Comparison of ENCODE assay signal across 8 cellular contexts in genomic region chr22:44735518-44736428, GRCh38. TPM values are rescaled to one million over a fixed set of nuclear protein-coding genes. Genes with fewer than 3 reads are reported as not detected.
A peak's percentile ranks its signal among the peaks of the same experiment; 100 is the strongest.
DNase-seq lines count a peak whose midpoint lies in the region; ATAC-seq lines count a peak whose summit lies in the region.

No MANE protein-coding gene starts in this region.

- H3K18ac ChIP-seq in mesenchymal stem cell (ENCODE audit: low read depth in 1 of 2, low read length in 2 of 2): no peak overlapping the region

- H3K4me3 ChIP-seq in mesenchymal stem cell (ENCODE audit: insufficient read depth in 1 of 2, low read depth in 1 of 2, low read length in 2 of 2): no peak overlapping the region

- peaks cover 5 to 23% of the 10 kb centered on the region in 2 experiments for H3K36me3 ChIP-seq in mesenchymal stem cell (ENCODE audit: control insufficient read depth in 1 of 2, insufficient read depth in 2 of 2, low read depth in 1 of 2, low read length in 2 of 2)

- peaks cover 33% of the 10 kb centered on the region for H3K4me1 ChIP-seq in mesenchymal stem cell (ENCODE audit: control insufficient read depth, insufficient read depth, low read depth, low read length)

- no peak overlapping the region for H3K27ac ChIP-seq in mesenchymal stem cell (ENCODE audit: low read length, poor library complexity, severe bottlenecking)

- H3K79me1 ChIP-seq in mesenchymal stem cell (replicated peaks; ENCODE audit: low read length, poor library complexity, severe bottlenecking): peaks cover 3% of the 10 kb centered on the region

- 36% methylated on average over 28 of the region's 28 CpGs for WGBS in mesenchymal stem cell

- DNase-seq in NCI-H345 (lab: John Stamatoyannopoulos, UW): peak; percentile 30
- DNase-seq in NCI-H345 treated with DMSO at 0.1 percent for 48 hours (lab: John Stamatoyannopoulos, UW; ENCODE audit: unreplicated experiment): no peak
- peak; percentile 63 for DNase-seq in NCI-H69 (lab: John Stamatoyannopoulos, UW)
- peak; percentile 54 to 79 for DNase-seq in activated CD8-positive, alpha-beta memory T cell treated with anti-CD3 and anti-CD28 coated beads for 1 hour (ENCODE audit: extremely low read depth in 1 of 2, low read depth in 1 of 2)
- peak; percentile 83 for DNase-seq in effector CD4-positive, alpha-beta T cell
- DNase-seq in mesenchymal stem cell: peak; percentile 41
- peak; percentile 81 to 82 for DNase-seq in stimulated activated CD8-positive, alpha-beta memory T cell treated with anti-CD3 and anti-CD28 coated beads, Interleukin-2, amount 100 ng/mL, for 48 hours (ENCODE audit: low read depth in 2 of 2)

- H2BK120ac ChIP-seq in mesenchymal stem cell (ENCODE audit: low read depth, low read length): no peak overlapping the region

- no peak overlapping the region for H4K8ac ChIP-seq in mesenchymal stem cell (ENCODE audit: low read length)

- no peak overlapping the region for H2BK12ac ChIP-seq in mesenchymal stem cell (ENCODE audit: low read length in 2 of 2)

- H3K4ac ChIP-seq in mesenchymal stem cell (ENCODE audit: low read depth in 1 of 2, low read length in 2 of 2): peak overlapping the region in 1 of 2 experiments; percentile 27

- no peak overlapping the region for H4K91ac ChIP-seq in mesenchymal stem cell (ENCODE audit: low read length)

- H2BK5ac ChIP-seq in mesenchymal stem cell (ENCODE audit: low read depth, low read length, poor library complexity, severe bottlenecking): no peak overlapping the region

- H3K9ac ChIP-seq in mesenchymal stem cell (ENCODE audit: low read length): no peak overlapping the region

- H2AFZ ChIP-seq in mesenchymal stem cell (ENCODE audit: low read depth, low read length): no peak overlapping the region

- no peak for ATAC-seq in HG02840 (IDR thresholded peaks at IDR 0.05; ENCODE audit: low FRiP score, unreplicated experiment)

- peaks cover 9 to 37% of the 10 kb centered on the region in 2 experiments for H3K27me3 ChIP-seq in mesenchymal stem cell (ENCODE audit: control insufficient read depth in 1 of 2, insufficient read depth in 1 of 2, low read length in 2 of 2)

- no peak overlapping the region for H2AK5ac ChIP-seq in mesenchymal stem cell (ENCODE audit: low read length, severe bottlenecking)

- no peak overlapping the region for H2BK15ac ChIP-seq in mesenchymal stem cell (ENCODE audit: low read depth, poor library complexity, severe bottlenecking)

- no peak overlapping the region for H3K14ac ChIP-seq in mesenchymal stem cell (ENCODE audit: low read length in 2 of 2)

- H3K4me2 ChIP-seq in mesenchymal stem cell (ENCODE audit: low read length, poor library complexity, severe bottlenecking): no peak overlapping the region

- H3K9me3 ChIP-seq in mesenchymal stem cell (ENCODE audit: control insufficient read depth, low read length): no peaks in the 10 kb centered on the region

- H3K23ac ChIP-seq in mesenchymal stem cell (ENCODE audit: low read length in 2 of 2): no peak overlapping the region

RNA-seq across cellular contexts. Expression of gene ARHGAP8, which starts 16.6 kb away (rescaled TPM):
- polyA plus RNA-seq in mesenchymal stem cell (2013, experiment 1 of 2): 0.28 TPM
- 0.33 TPM for polyA plus RNA-seq in mesenchymal stem cell (2013, experiment 2 of 2)

RNA-seq across cellular contexts. Expression of gene PRR5, which starts 33.8 kb away (rescaled TPM):
- 12.2 TPM for polyA plus RNA-seq in mesenchymal stem cell (2013, experiment 1 of 2)
- polyA plus RNA-seq in mesenchymal stem cell (2013, experiment 2 of 2): 12.2 TPM
